8 cellular contexts compared by ENCODE assay signal in the genomic region with DNA sequence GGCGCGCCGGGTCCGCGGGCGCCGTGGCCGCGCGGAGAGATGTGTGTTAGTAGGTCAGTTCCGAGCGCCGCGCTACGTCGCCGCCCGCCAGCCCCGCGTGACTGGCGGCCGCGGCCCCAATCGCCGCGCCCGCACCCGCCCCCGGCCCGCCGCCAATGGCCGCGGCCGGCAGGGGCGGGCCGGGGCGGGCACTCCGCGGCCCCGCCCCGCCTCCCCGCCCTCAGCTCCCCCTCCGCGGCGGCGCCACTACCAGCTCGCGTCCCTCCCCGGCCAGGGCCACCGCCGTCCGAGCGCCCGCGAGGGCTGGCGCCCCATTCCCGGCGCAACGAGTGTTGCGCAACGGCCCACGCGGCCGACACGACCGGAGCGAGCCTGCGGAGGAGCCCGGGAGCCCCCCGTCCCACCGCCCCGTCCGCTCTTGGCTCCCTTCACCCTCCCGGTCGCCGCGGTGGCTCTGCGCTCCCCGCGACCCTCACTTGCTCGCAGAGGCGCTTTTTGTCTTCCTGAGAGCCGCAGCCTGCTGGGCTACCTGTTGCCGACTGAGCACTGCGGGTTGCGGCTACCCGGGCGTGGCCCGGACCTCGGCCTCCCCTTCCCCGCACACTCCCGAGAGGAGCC. TPM values are rescaled to one million over a fixed set of nuclear protein-coding genes. Genes with fewer than 3 reads are reported as not detected.
A peak's percentile ranks its signal among the peaks of the same experiment; 100 is the strongest.
DNase-seq lines count a peak whose midpoint lies in the region; ATAC-seq and TF ChIP-seq lines count a peak whose summit lies in the region.

A gene with protein sequence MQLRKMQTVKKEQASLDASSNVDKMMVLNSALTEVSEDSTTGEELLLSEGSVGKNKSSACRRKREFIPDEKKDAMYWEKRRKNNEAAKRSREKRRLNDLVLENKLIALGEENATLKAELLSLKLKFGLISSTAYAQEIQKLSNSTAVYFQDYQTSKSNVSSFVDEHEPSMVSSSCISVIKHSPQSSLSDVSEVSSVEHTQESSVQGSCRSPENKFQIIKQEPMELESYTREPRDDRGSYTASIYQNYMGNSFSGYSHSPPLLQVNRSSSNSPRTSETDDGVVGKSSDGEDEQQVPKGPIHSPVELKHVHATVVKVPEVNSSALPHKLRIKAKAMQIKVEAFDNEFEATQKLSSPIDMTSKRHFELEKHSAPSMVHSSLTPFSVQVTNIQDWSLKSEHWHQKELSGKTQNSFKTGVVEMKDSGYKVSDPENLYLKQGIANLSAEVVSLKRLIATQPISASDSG (minus strand): TSS at position 48 of the 618 bp plus-strand sequence. CDS start 13,098 bp downstream, outside the sequence.

- no peaks in the 10 kb centered on the region for H3K9me3 ChIP-seq in DND-41 (ENCODE audit: insufficient read depth, low read length, severe bottlenecking)
- no peaks in the 10 kb centered on the region for H3K9me3 ChIP-seq in Karpas-422 (ENCODE audit: low read length)
- no peaks in the 10 kb centered on the region for H3K9me3 ChIP-seq in gastroesophageal sphincter
- no peaks in the 10 kb centered on the region for H3K9me3 ChIP-seq in neutrophil

- H2AFZ ChIP-seq in DND-41 (ENCODE audit: low read depth, low read length) (peak within 1 kb of the TSS; percentile 84), Karpas-422 (ENCODE audit: low read length) (peak within 1 kb of the TSS; percentile 99)

- H3K4me1 ChIP-seq in DND-41 (ENCODE audit: insufficient read depth, low read length) = peaks cover 25% of the 10 kb centered on the region
- peaks cover 28% of the 10 kb centered on the region for H3K4me1 ChIP-seq in Karpas-422 (ENCODE audit: low read length)
- peaks cover 3 to 43% (median 8%) of the 10 kb centered on the region in 3 donors for H3K4me1 ChIP-seq in gastroesophageal sphincter
- peaks cover 63 to 75% of the 10 kb centered on the region in 2 experiments for H3K4me1 ChIP-seq in neutrophil (ENCODE audit: control insufficient read depth in 1 of 2, insufficient read depth in 1 of 2, low read depth in 1 of 2, low read length in 1 of 2)

- TF ChIP-seq CTCF in DND-41 (IDR thresholded peaks at IDR 0.05; ENCODE audit: borderline replicate concordance, extremely low read depth, low read length, poor library complexity, severe bottlenecking) (no peak), gastroesophageal sphincter (IDR thresholded peaks at IDR 0.05) (no peak), neutrophil (IDR thresholded peaks at IDR 0.05) (peak; percentile 34)

- H3K4me2 ChIP-seq in DND-41 (ENCODE audit: insufficient read depth, low read length) (peak within 1 kb of the TSS; percentile 88), Karpas-422 (ENCODE audit: low read depth, low read length, poor library complexity, severe bottlenecking) (peak within 1 kb of the TSS; percentile 97)

- no peak for TF ChIP-seq EP300 in gastroesophageal sphincter (IDR thresholded peaks at IDR 0.05)

- H3K36me3 ChIP-seq in DND-41 (ENCODE audit: insufficient read depth, low read length) = no peaks in the 10 kb centered on the region
- no peaks in the 10 kb centered on the region for H3K36me3 ChIP-seq in Karpas-422 (ENCODE audit: insufficient read depth, low read length)
- no peaks in the 10 kb centered on the region for H3K36me3 ChIP-seq in gastroesophageal sphincter
- H3K36me3 ChIP-seq in neutrophil = no peaks in the 10 kb centered on the region

- peaks cover 59% of the 10 kb centered on the region for H3K27me3 Mint-ChIP-seq in activated naive CD4-positive, alpha-beta T cell treated with anti-CD3 and anti-CD28 coated beads, Interleukin-2, amount 10 ng/mL, durations not matched to agents 7 days and 5 days

- H3K4me3 ChIP-seq in DND-41 (ENCODE audit: low read depth in 1 of 2, low read length in 2 of 2) = peak within 1 kb of the TSS; percentile 86 to 93
- peak within 1 kb of the TSS; percentile 94 for H3K4me3 ChIP-seq in Karpas-422 (ENCODE audit: low read length)
- peak within 1 kb of the TSS; percentile 90 to 98 for H3K4me3 ChIP-seq in gastroesophageal sphincter
- H3K4me3 ChIP-seq in neutrophil (ENCODE audit: low read depth in 1 of 2, low read length in 1 of 2) = peak within 1 kb of the TSS; percentile 100

- CTCF ChIA-PET in activated naive CD4-positive, alpha-beta T cell treated with anti-CD3 and anti-CD28 coated beads, Interleukin-2, amount 10 ng/mL, durations not matched to agents 7 days and 5 days (lab: Charles Lee) = interaction anchor here (0.8 to 4.6 kb wide), 10 partner anchors 10 to 508 kb away, joined by 3 to 81 read pairs (median 5); no protein-coding TSS in a partner anchor

- H3K4me3 Mint-ChIP-seq in activated naive CD4-positive, alpha-beta T cell treated with anti-CD3 and anti-CD28 coated beads, Interleukin-2, amount 10 ng/mL, durations not matched to agents 7 days and 5 days = peak within 1 kb of the TSS; percentile 92

- ATAC-seq in DND-41 (ENCODE audit: insufficient read depth, low read depth) (peak; percentile 82), GM21786 (IDR thresholded peaks at IDR 0.05; ENCODE audit: unreplicated experiment) (peak; percentile 65), gastroesophageal sphincter (peak; percentile 84)

- H3K27ac ChIP-seq in DND-41 (ENCODE audit: low read length) (peak within 1 kb of the TSS; percentile 56; the same call in 1 of the 2 replicates), Karpas-422 (ENCODE audit: low read length) (no peak within 1 kb of the TSS), gastroesophageal sphincter (peak within 1 kb of the TSS; percentile 97 to 100 (median 98)), neutrophil (peak within 1 kb of the TSS; percentile 99)

- H3K36me3 Mint-ChIP-seq in activated naive CD4-positive, alpha-beta T cell treated with anti-CD3 and anti-CD28 coated beads, Interleukin-2, amount 10 ng/mL, durations not matched to agents 7 days and 5 days = peaks cover 9% of the 10 kb centered on the region

- H3K9ac ChIP-seq in DND-41 (ENCODE audit: low read depth, low read length) = peak within 1 kb of the TSS; percentile 70
- H3K9ac ChIP-seq in Karpas-422 (ENCODE audit: low read length) = peak within 1 kb of the TSS; percentile 83

- no peaks in the 10 kb centered on the region for H3K9me3 Mint-ChIP-seq in activated naive CD4-positive, alpha-beta T cell treated with anti-CD3 and anti-CD28 coated beads, Interleukin-2, amount 10 ng/mL, durations not matched to agents 7 days and 5 days

- no peaks in the 10 kb centered on the region for H3K9me2 ChIP-seq in Karpas-422 (replicated peaks; ENCODE audit: insufficient read depth, low read length)

- H3K79me2 ChIP-seq in DND-41 (ENCODE audit: insufficient read depth, low read length) (peaks cover 17% of the 10 kb centered on the region), Karpas-422 (ENCODE audit: low read length) (0 out of 2 replicates have a peak, but pooled peaks cover 4% of the 10 kb centered on the region)

- peak; percentile 91 to 93 for TF ChIP-seq POLR2A in gastroesophageal sphincter (IDR thresholded peaks at IDR 0.05)

- WGBS in gastroesophageal sphincter (ENCODE audit: low coverage in 1 of 2), 2 donors = no CpG with 5 or more reads among the region's 92 CpGs

- H4K20me1 ChIP-seq in DND-41 (ENCODE audit: insufficient read depth, low read length) (peaks cover 11% of the 10 kb centered on the region; the same call in 1 of the 2 replicates), Karpas-422 (ENCODE audit: insufficient read depth, low read depth, low read length) (peaks cover 34% of the 10 kb centered on the region)

- peak; percentile 69 for DNase-seq in DND-41
- DNase-seq in Karpas-422 = peak; percentile 89
- DNase-seq in SK-N-DZ (ENCODE audit: low spot score) = peak; percentile 61
- peak; percentile 78 for DNase-seq in activated naive CD4-positive, alpha-beta T cell treated with anti-CD3 and anti-CD28 coated beads, Interleukin-2, amount 10 ng/mL, durations not matched to agents 7 days and 5 days
- peak; percentile 78 for DNase-seq in superior temporal gyrus (ENCODE audit: extremely low spot score)

- peaks cover 67% of the 10 kb centered on the region for H3K4me1 Mint-ChIP-seq in activated naive CD4-positive, alpha-beta T cell treated with anti-CD3 and anti-CD28 coated beads, Interleukin-2, amount 10 ng/mL, durations not matched to agents 7 days and 5 days

- peaks cover 22% of the 10 kb centered on the region for H3K27me3 ChIP-seq in DND-41 (ENCODE audit: insufficient read depth, low read length, poor library complexity)
- H3K27me3 ChIP-seq in Karpas-422 (ENCODE audit: low read length) = 0 out of 2 replicates have a peak, but pooled peaks cover 6% of the 10 kb centered on the region
- H3K27me3 ChIP-seq in gastroesophageal sphincter = no peaks in the 10 kb centered on the region
- no peaks in the 10 kb centered on the region for H3K27me3 ChIP-seq in neutrophil

- H3K27ac Mint-ChIP-seq in activated naive CD4-positive, alpha-beta T cell treated with anti-CD3 and anti-CD28 coated beads, Interleukin-2, amount 10 ng/mL, durations not matched to agents 7 days and 5 days = peak within 1 kb of the TSS; percentile 90

RNA-seq across cellular contexts. Expression of the gene that starts here (rescaled TPM):
- total RNA-seq in Karpas-422 (2014; rRNA removed; shearing (Covaris generic); ENCODE audit: low replicate concordance) = 1.9 and 4.1 TPM in 2 replicates
- polyA plus RNA-seq in SK-N-DZ (2014; cell fraction: cytosol; rRNA removed) = 5.3 and 5.7 TPM in 2 replicates
- 4.6 and 8.0 TPM in 2 replicates for polyA plus RNA-seq in SK-N-DZ (2014; cell fraction: nucleus; rRNA removed)
- 10 to 100 TPM; 16.8 to 64.8 (median 28.2) TPM for total RNA-seq in gastroesophageal sphincter
